In genomic region chr2:170973225-170973491, GRCh38 we compare ENCODE assay signal across 8 cellular contexts. TPM values are rescaled to one million over a fixed set of nuclear protein-coding genes. Genes with fewer than 3 reads are reported as not detected.
DNase-seq lines count a peak whose midpoint lies in the region; TF ChIP-seq lines count a peak whose summit lies in the region.

No MANE protein-coding gene starts in this region.

- TF ChIP-seq CTCF in GM12864 (IDR thresholded peaks at IDR 0.05; ENCODE audit: low read depth, low read length, missing control alignments) (no peak), Peyer's patch (IDR thresholded peaks at IDR 0.05) (no peak), prostate gland (IDR thresholded peaks at IDR 0.05) (no peak)

- in situ Hi-C loops in KBM-7 (cut with MboI; ENCODE audit: low pct_unique_long_range_greater_than_20kb, low sequenced_read_pairs), result loop anchor here (25.0 kb wide), 1 partner anchor 464 kb away; the partner anchor contains the start of genes DCAF17 and METTL8

- peaks cover 0 to 9% (median 0%) of the 10 kb centered on the region in 4 donors for H3K4me1 ChIP-seq in Peyer's patch
- H3K4me1 ChIP-seq in esophagus (ENCODE audit: control insufficient read depth in 2 of 2, insufficient read depth in 2 of 2, low read length in 1 of 2), result peaks cover 0 to 2% of the 10 kb centered on the region in 2 donors
- no peaks in the 10 kb centered on the region for H3K4me1 ChIP-seq in prostate gland (replicated peaks)

- intact Hi-C loops in prostate gland (cut with DNase I), result loop anchor here (1.0 to 5.0 kb wide), 4 partner anchors 186 to 714 kb away; partner anchors contain the start of genes DCAF17, DYNC1I2 and METTL8

- DNase-seq in GM12864 (ENCODE audit: low read depth) (no peak), Peyer's patch (no peak), prostate gland (ENCODE audit: low spot score) (no peak), KBM-7 (no peak), SW 1271 (lab: John Stamatoyannopoulos, UW) (no peak), cerebellar cortex (ENCODE audit: low spot score) (no peak), inferior parietal cortex (ENCODE audit: extremely low spot score) (no peak)

- H3K9me3 ChIP-seq in Peyer's patch (no peaks in the 10 kb centered on the region), esophagus (ENCODE audit: control insufficient read depth in 2 of 2, insufficient read depth in 1 of 2, low read depth in 1 of 2, low read length in 1 of 2) (no peaks in the 10 kb centered on the region), prostate gland (no peaks in the 10 kb centered on the region)

- no peak for TF ChIP-seq POLR2A in Peyer's patch (IDR thresholded peaks at IDR 0.05)
- no peak for TF ChIP-seq POLR2A in prostate gland (IDR thresholded peaks at IDR 0.05)

- WGBS in esophagus, 2 donors, result 4% methylated on average over 12 of the region's 12 CpGs
- 5% methylated on average over 12 of the region's 12 CpGs for WGBS in prostate gland

- H3K27ac ChIP-seq in Peyer's patch (peak overlapping the region in 2 of 4 donors; percentile 72 to 77), esophagus (ENCODE audit: low read depth in 2 of 2, low read length in 1 of 2) (no peak overlapping the region), prostate gland (no peak overlapping the region)

- H3K4me3 ChIP-seq in GM12864 (ENCODE audit: low read depth, low read length) (peak overlapping the region; percentile 46), Peyer's patch (peak overlapping the region; percentile 54 to 78 (median 70)), esophagus (ENCODE audit: low read depth in 1 of 2, low read length in 2 of 2) (peak overlapping the region; percentile 65 to 66), prostate gland (peak overlapping the region; percentile 55 to 62)

- H3K36me3 ChIP-seq in Peyer's patch, result no peaks in the 10 kb centered on the region
- H3K36me3 ChIP-seq in esophagus (ENCODE audit: control insufficient read depth in 2 of 2, insufficient read depth in 2 of 2, low read length in 1 of 2), result no peaks in the 10 kb centered on the region
- H3K36me3 ChIP-seq in prostate gland, result no peaks in the 10 kb centered on the region

- H3K27me3 ChIP-seq in Peyer's patch (no peaks in the 10 kb centered on the region), esophagus (ENCODE audit: control insufficient read depth in 1 of 2, insufficient read depth in 2 of 2, low read length in 2 of 2) (no peaks in the 10 kb centered on the region), prostate gland (replicated peaks; ENCODE audit: insufficient read depth) (no peaks in the 10 kb centered on the region)

RNA-seq across cellular contexts. Expression of gene GORASP2, which starts 44.1 kb away (rescaled TPM):
- total RNA-seq in Peyer's patch, result 10 to 100 TPM; 30.6 to 45.2 (median 35.3) TPM
- 10 to 100 TPM; 27.6 to 49.5 TPM for polyA plus RNA-seq in esophagus
- total RNA-seq in prostate gland, result 10 to 100 TPM; 67.6 to 81.1 TPM
